ENCODE assay signal across 19 cellular contexts in the genomic region with DNA sequence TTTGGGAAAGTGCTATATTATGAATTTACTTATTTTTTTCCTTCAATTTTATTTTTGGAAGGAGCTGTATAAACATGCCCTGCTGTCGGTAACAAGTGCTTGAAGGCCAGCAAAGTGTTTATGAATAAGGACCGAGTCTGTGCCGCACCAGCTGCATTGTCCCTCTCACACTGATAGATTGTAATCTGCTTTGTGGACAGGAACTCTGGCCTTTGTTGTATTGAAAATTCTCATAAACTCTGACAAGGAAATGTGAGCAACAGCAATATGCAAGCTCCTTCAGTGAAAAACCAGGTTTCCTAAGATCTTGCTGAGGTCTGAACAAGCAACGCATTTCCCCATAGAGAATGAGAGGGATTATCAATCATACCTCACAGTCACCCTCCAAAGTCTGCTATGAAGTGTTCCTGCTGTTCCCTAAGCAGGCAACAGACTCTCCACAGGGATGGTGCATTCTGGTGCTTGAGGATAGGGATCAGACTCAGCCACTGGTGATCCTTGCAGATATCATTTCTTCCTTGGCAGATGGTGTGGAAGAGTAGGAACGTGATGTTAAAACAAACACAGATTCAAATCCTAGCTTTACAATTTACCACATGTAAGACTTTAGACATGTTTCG.
DNase-seq lines count a peak whose midpoint lies in the region; ATAC-seq and TF ChIP-seq lines count a peak whose summit lies in the region.
"Had no signal": no experiment of that assay in that cellular context is flagged by ENCODE, and none has a peak within 500 bp of the region (broad histone marks: within the 10 kb centered on the region; RNA-seq: fewer than 3 reads in every experiment).

No MANE protein-coding gene starts in this region.

- no peak overlapping the region for H2BK12ac ChIP-seq in mesenchymal stem cell (ENCODE audit: low read length in 2 of 2)

- in situ Hi-C loops in KBM-7 (cut with MboI; ENCODE audit: low pct_unique_long_range_greater_than_20kb, low sequenced_read_pairs) = no loop called here

- no peak overlapping the region for H4K8ac ChIP-seq in mesenchymal stem cell (ENCODE audit: low read length)

- intact Hi-C loops in colonic mucosa (cut with DNase I) = no loop called here

- H2BK5ac ChIP-seq in mesenchymal stem cell (ENCODE audit: low read depth, low read length, poor library complexity, severe bottlenecking) = no peak overlapping the region

- no peak for ATAC-seq in GM21367 (IDR thresholded peaks at IDR 0.05; ENCODE audit: unreplicated experiment)
- no peak for ATAC-seq in GM21447 (IDR thresholded peaks at IDR 0.05; ENCODE audit: unreplicated experiment)
- ATAC-seq: stimulated activated naive CD8-positive, alpha-beta T cell treated with anti-CD3 and anti-CD28 coated beads, Interleukin-15, Interleukin-2, amounts not matched to agents 100 U/mL and 50 U/mL, for 24 hours had no signal

- no peaks in the 10 kb centered on the region for H3K79me1 ChIP-seq in mesenchymal stem cell (replicated peaks; ENCODE audit: low read length, poor library complexity, severe bottlenecking)

- H2AK5ac ChIP-seq in mesenchymal stem cell (ENCODE audit: low read length, severe bottlenecking) = no peak overlapping the region

- no peaks in the 10 kb centered on the region for H3K4me1 ChIP-seq in colonic mucosa
- H3K4me1 ChIP-seq in mesenchymal stem cell (ENCODE audit: control insufficient read depth, insufficient read depth, low read depth, low read length) = no peaks in the 10 kb centered on the region
- H3K4me1 ChIP-seq: tibial nerve had no signal

- H3K14ac ChIP-seq in mesenchymal stem cell (ENCODE audit: low read length in 2 of 2) = no peak overlapping the region

- DNase-seq in DMS153 treated with DMSO at 0.1 percent for 48 hours (lab: John Stamatoyannopoulos, UW; ENCODE audit: unreplicated experiment) = peak; percentile 27
- peak; percentile 90 for DNase-seq in NCI-H510A treated with DMSO at 0.1 percent for 48 hours (lab: John Stamatoyannopoulos, UW)
- DNase-seq in colonic mucosa = no peak
- DNase-seq in mesenchymal stem cell = peak; percentile 14
- no peak for DNase-seq in KG1 (lab: John Stamatoyannopoulos, UW)
- DNase-seq in KBM-7 = no peak
- DNase-seq: activated CD4-positive, CD25-positive, alpha-beta regulatory T cell treated with anti-CD3 and anti-CD28 coated beads, Interleukin-2, amount 50 U/mL, for 72 hours; activated naive CD4-positive, alpha-beta T cell; activated T-cell treated with anti-CD3 and anti-CD28 coated beads, Interleukin-2, amount 50 U/mL, for 24 hours; CD4-positive, alpha-beta T cell; NCI-H1105 treated with DMSO at 0.1 percent for 48 hours; NCI-H2227 treated with DMSO at 0.1 percent for 48 hours; small intestine; stimulated activated CD4-positive, alpha-beta T cell treated with anti-CD3 and anti-CD28 coated beads, Interleukin-2, amount 100 ng/mL, for 48 hours; stimulated activated naive CD8-positive, alpha-beta T cell treated with anti-CD3 and anti-CD28 coated beads, Interleukin-15, Interleukin-2, amounts not matched to agents 100 U/mL and 50 U/mL, for 24 hours had no signal

- no peak overlapping the region for H2AFZ ChIP-seq in mesenchymal stem cell (ENCODE audit: low read depth, low read length)

- H3K23ac ChIP-seq in mesenchymal stem cell (ENCODE audit: low read length in 2 of 2) = no peak overlapping the region

- H4K91ac ChIP-seq in mesenchymal stem cell (ENCODE audit: low read length) = no peak overlapping the region

- no peak overlapping the region for H3K4ac ChIP-seq in mesenchymal stem cell (ENCODE audit: low read depth in 1 of 2, low read length in 2 of 2)

- H3K9me3 ChIP-seq in colonic mucosa (no peaks in the 10 kb centered on the region), mesenchymal stem cell (ENCODE audit: control insufficient read depth, low read length) (peaks cover 4% of the 10 kb centered on the region)
- H3K9me3 ChIP-seq: tibial nerve had no signal

- no peak overlapping the region for H3K9ac ChIP-seq in colonic mucosa (ENCODE audit: low read depth in 2 of 2, low read length in 2 of 2)
- no peak overlapping the region for H3K9ac ChIP-seq in mesenchymal stem cell (ENCODE audit: low read length)

- no peak for TF ChIP-seq CTCF in colonic mucosa (IDR thresholded peaks at IDR 0.05)

- no peak overlapping the region for H3K4me2 ChIP-seq in mesenchymal stem cell (ENCODE audit: low read length, poor library complexity, severe bottlenecking)

- H3K36me3 ChIP-seq in colonic mucosa = no peaks in the 10 kb centered on the region
- no peaks in the 10 kb centered on the region for H3K36me3 ChIP-seq in mesenchymal stem cell (ENCODE audit: control insufficient read depth in 1 of 2, insufficient read depth in 2 of 2, low read depth in 1 of 2, low read length in 2 of 2)
- H3K36me3 ChIP-seq: cardiac muscle cell, tibial nerve had no signal

- H3K18ac ChIP-seq in mesenchymal stem cell (ENCODE audit: low read depth in 1 of 2, low read length in 2 of 2) = no peak overlapping the region

- H2BK120ac ChIP-seq in mesenchymal stem cell (ENCODE audit: low read depth, low read length) = no peak overlapping the region

- H3K27ac ChIP-seq in colonic mucosa = peak overlapping the region; percentile 22
- no peak overlapping the region for H3K27ac ChIP-seq in mesenchymal stem cell (ENCODE audit: low read length, poor library complexity, severe bottlenecking)
- H3K27ac ChIP-seq: cardiac muscle cell, tibial nerve had no signal

- H3K27me3 ChIP-seq in colonic mucosa = no peaks in the 10 kb centered on the region
- no peaks in the 10 kb centered on the region for H3K27me3 ChIP-seq in mesenchymal stem cell (ENCODE audit: control insufficient read depth in 1 of 2, insufficient read depth in 1 of 2, low read length in 2 of 2)
- H3K27me3 ChIP-seq: cardiac muscle cell, tibial nerve had no signal

- 67% methylated on average over 4 of the region's 6 CpGs for WGBS in mesenchymal stem cell

- H2BK15ac ChIP-seq in mesenchymal stem cell (ENCODE audit: low read depth, poor library complexity, severe bottlenecking) = no peak overlapping the region

- H3K4me3 ChIP-seq in colonic mucosa = no peak overlapping the region
- H3K4me3 ChIP-seq in mesenchymal stem cell (ENCODE audit: insufficient read depth in 1 of 2, low read depth in 1 of 2, low read length in 2 of 2) = no peak overlapping the region
- H3K4me3 ChIP-seq: cardiac muscle cell, tibial nerve had no signal

Comparison
In these comparisons a context has a peak if more than half of its experiments do, and no peak if none do; other contexts are left out.
1. DNase-seq: peak in DMS153 treated with DMSO at 0.1 percent for 48 hours (single experiment), NCI-H510A treated with DMSO at 0.1 percent for 48 hours (single experiment) and mesenchymal stem cell (single experiment); none in colonic mucosa (single experiment), KG1 (single experiment) and KBM-7 (single experiment).